ENCODE assay signal across 8 cellular contexts in genomic region chr1:77143529-77144121, GRCh38.
DNase-seq lines count a peak whose midpoint lies in the region; ATAC-seq, FAIRE-seq and TF ChIP-seq lines count a peak whose summit lies in the region.

No MANE protein-coding gene starts in this region.

- FAIRE-seq in small intestine (lab: Jason Lieb, UNC): no peak

- H3K9me3 ChIP-seq in small intestine (ENCODE audit: control insufficient read depth, low read depth): no peaks in the 10 kb centered on the region
- no peaks in the 10 kb centered on the region for H3K9me3 ChIP-seq in WERI-Rb-1 (ENCODE audit: severe bottlenecking)

- ATAC-seq in GM18505 (IDR thresholded peaks at IDR 0.05; ENCODE audit: unreplicated experiment): no peak
- no peak for ATAC-seq in Right ventricle myocardium superior (ENCODE audit: poor library complexity)

- DNase-seq in NCI-H82 (lab: John Stamatoyannopoulos, UW) (peak; percentile 51), NCI-H82 treated with DMSO at 0.1 percent for 48 hours (lab: John Stamatoyannopoulos, UW; ENCODE audit: unreplicated experiment) (no peak), NCI-H2227 treated with DMSO at 0.1 percent for 48 hours (lab: John Stamatoyannopoulos, UW) (peak; percentile 16), dermis blood vessel endothelial cell (peak; percentile 36), small intestine (peak; percentile 2), WERI-Rb-1 (no peak), Right ventricle myocardium superior (no peak)

- TF ChIP-seq CTCF in WERI-Rb-1 (IDR thresholded peaks at IDR 0.05; ENCODE audit: low read depth, low read length): no peak

- H3K4me3 ChIP-seq in small intestine (ENCODE audit: low read depth in 1 of 2, low read length in 2 of 2) (no peak overlapping the region), WERI-Rb-1 (ENCODE audit: low read depth, low read length) (no peak overlapping the region)

- 58 to 65% (median 63%) methylated on average over 2 of the region's 2 CpGs for WGBS in small intestine, 3 donors

- no peaks in the 10 kb centered on the region for H3K27me3 ChIP-seq in small intestine (ENCODE audit: control insufficient read depth in 2 of 2, insufficient read depth in 2 of 2, low read length in 2 of 2)
- H3K27me3 ChIP-seq in WERI-Rb-1 (ENCODE audit: insufficient read depth, low read depth, severe bottlenecking): no peaks in the 10 kb centered on the region

- TF ChIP-seq POLR2A in GM18505 (IDR thresholded peaks at IDR 0.05; ENCODE audit: borderline replicate concordance, extremely low read depth, insufficient read depth, insufficient read length): no peak

- intact Hi-C loops in Right ventricle myocardium superior (cut with DNase I): no loop called here

- H3K36me3 ChIP-seq in small intestine (ENCODE audit: control insufficient read depth in 2 of 2, insufficient read depth in 2 of 2, low read length in 2 of 2) (no peaks in the 10 kb centered on the region), WERI-Rb-1 (no peaks in the 10 kb centered on the region)

- no peak overlapping the region for H3K27ac ChIP-seq in small intestine (ENCODE audit: low read depth in 1 of 2, low read length in 1 of 2)
- no peak overlapping the region for H3K27ac ChIP-seq in WERI-Rb-1

- H3K4me1 ChIP-seq in small intestine (ENCODE audit: control insufficient read depth in 2 of 2, insufficient read depth in 1 of 2, low read depth in 1 of 2, low read length in 1 of 2): no peaks in the 10 kb centered on the region

Comparison
In these comparisons a context has a peak if more than half of its experiments do, and no peak if none do; other contexts are left out.
1. DNase-seq: peak in NCI-H82 (single experiment), NCI-H2227 treated with DMSO at 0.1 percent for 48 hours (single experiment), dermis blood vessel endothelial cell (single experiment) and small intestine (single experiment); none in NCI-H82 treated with DMSO at 0.1 percent for 48 hours (single experiment), WERI-Rb-1 (single experiment) and Right ventricle myocardium superior (single experiment).